ENCODE assay signal across 9 cellular contexts in genomic region chr7:43834463-43835251, GRCh38. TPM values are rescaled to one million over a fixed set of nuclear protein-coding genes. Genes with fewer than 3 reads are reported as not detected.
DNase-seq lines count a peak whose midpoint lies in the region; ATAC-seq and TF ChIP-seq lines count a peak whose summit lies in the region.
"Had no signal": no experiment of that assay in that cellular context is flagged by ENCODE, and none has a peak within 500 bp of the region (broad histone marks: within the 10 kb centered on the region; RNA-seq: fewer than 3 reads in every experiment).

No MANE protein-coding gene starts in this region.

- TF ChIP-seq CTCF in mammary epithelial cell (conservative IDR thresholded peaks at IDR 0.05 in 1 of 2, IDR thresholded peaks at IDR 0.05 in 1 of 2; ENCODE audit: extremely low read depth in 1 of 2, insufficient read depth in 1 of 2, low read depth in 1 of 2, low read length in 2 of 2): no peak
- TF ChIP-seq CTCF in Caco-2 (IDR thresholded peaks at IDR 0.05; ENCODE audit: insufficient read depth in 1 of 2, low read depth in 1 of 2, low read length in 1 of 2, severe bottlenecking in 1 of 2, unreplicated experiment in 1 of 2): no peak

- H3K4me1 ChIP-seq in SJCRH30: no peaks in the 10 kb centered on the region
- peaks cover 3% of the 10 kb centered on the region for H3K4me1 ChIP-seq in mammary epithelial cell (ENCODE audit: insufficient read depth, low read length)
- H3K4me1 ChIP-seq in skeletal muscle tissue (ENCODE audit: control insufficient read depth in 3 of 3, insufficient read depth in 3 of 3, low read length in 3 of 3): no peaks in the 10 kb centered on the region
- H3K4me1 ChIP-seq in Caco-2: 0 out of 2 replicates have a peak, but pooled peaks cover 3% of the 10 kb centered on the region

- no peak overlapping the region for H2AFZ ChIP-seq in mammary epithelial cell (ENCODE audit: low read depth, low read length)

- no peak overlapping the region for H3K4me3 Mint-ChIP-seq in Caco-2 (ENCODE audit: unreplicated experiment)

- CTCF ChIA-PET in mammary epithelial cell (lab: Charles Lee; ENCODE audit: low non-redundant PET) (no interaction called here), Caco-2 (lab: Charles Lee) (interaction anchor here (0.7 to 1.4 kb wide), 2 partner anchors 135 to 252 kb away, joined by 3 to 5 read pairs; partner anchors contain the start of gene STK17A)

- H3K9ac ChIP-seq in mammary epithelial cell (ENCODE audit: insufficient read depth, low read length): no peak overlapping the region
- H3K9ac ChIP-seq in skeletal muscle tissue (ENCODE audit: low read depth in 1 of 3, low read length in 3 of 3): no peak overlapping the region

- no peak overlapping the region for H3K4me2 ChIP-seq in mammary epithelial cell (ENCODE audit: insufficient read depth, low read depth, low read length)

- ATAC-seq in GM18508 (IDR thresholded peaks at IDR 0.05; ENCODE audit: insufficient read depth, unreplicated experiment) (peak; percentile 46), HG02973 (IDR thresholded peaks at IDR 0.05; ENCODE audit: unreplicated experiment) (peak; percentile 48)

- no peaks in the 10 kb centered on the region for H4K20me1 ChIP-seq in mammary epithelial cell (ENCODE audit: insufficient read depth, low read length)

- H3K9me3 ChIP-seq in SJCRH30 (replicated peaks) (no peaks in the 10 kb centered on the region; the same call in 1 of the 2 replicates), mammary epithelial cell (replicated peaks; ENCODE audit: insufficient read depth, low read length) (peaks cover 3% of the 10 kb centered on the region), skeletal muscle tissue (ENCODE audit: control insufficient read depth in 3 of 3, low read length in 3 of 3) (no peaks in the 10 kb centered on the region), Caco-2 (no peaks in the 10 kb centered on the region)

- intact Hi-C loops in mammary epithelial cell (cut with micrococcal nuclease): loop anchor here (5.0 to 10.0 kb wide), 4 partner anchors 187 to 1892 kb away; no protein-coding TSS in a partner anchor
- intact Hi-C loops in Caco-2 (cut with micrococcal nuclease; ENCODE audit: unreplicated experiment): loop anchor here (5.0 to 10.0 kb wide), 2 partner anchors 190 to 377 kb away; no protein-coding TSS in a partner anchor

- H3K9me3 Mint-ChIP-seq in Caco-2 (ENCODE audit: unreplicated experiment): no peaks in the 10 kb centered on the region

- POLR2A ChIA-PET in Caco-2 (lab: Charles Lee): no interaction called here

- in situ Hi-C loops in mammary epithelial cell (cut with MboI; ENCODE audit: low sequenced_read_pairs in 2 of 2): loop anchor here in 1 of 2 donors (10.0 to 25.0 kb wide), 2 partner anchors 110 to 247 kb away; partner anchors contain the start of genes COA1 and STK17A

- H3K36me3 ChIP-seq in SJCRH30 (no peaks in the 10 kb centered on the region), mammary epithelial cell (ENCODE audit: insufficient read depth, low read length) (no peaks in the 10 kb centered on the region), skeletal muscle tissue (ENCODE audit: control insufficient read depth in 3 of 3, insufficient read depth in 3 of 3, low read length in 3 of 3) (no peaks in the 10 kb centered on the region), Caco-2 (ENCODE audit: control insufficient read depth, insufficient read depth, low read length) (no peaks in the 10 kb centered on the region)

- BruUV-seq in mammary epithelial cell (replicated peaks; lab: Mats Ljungman, UMichigan) (no TSS peak), Caco-2 (replicated peaks; lab: Mats Ljungman, UMichigan) (no TSS peak)

- H3K27me3 ChIP-seq in SJCRH30 (no peaks in the 10 kb centered on the region), mammary epithelial cell (ENCODE audit: insufficient read depth, low read length) (no peaks in the 10 kb centered on the region), skeletal muscle tissue (ENCODE audit: control insufficient read depth in 3 of 3, insufficient read depth in 3 of 3, low read length in 3 of 3) (no peaks in the 10 kb centered on the region), Caco-2 (replicated peaks; ENCODE audit: control insufficient read depth, insufficient read depth, low read length) (no peaks in the 10 kb centered on the region)

- H3K4me3 ChIP-seq in SJCRH30 (peak overlapping the region; percentile 41), mammary epithelial cell (replicated peaks in 1 of 3; ENCODE audit: insufficient read depth in 1 of 3, low read depth in 2 of 3, low read length in 3 of 3) (no peak overlapping the region), skeletal muscle tissue (ENCODE audit: low read length in 3 of 3) (peak overlapping the region in 2 of 3 donors; percentile 28 to 33), Caco-2 (ENCODE audit: low read depth, low read length) (no peak overlapping the region)
- H3K4me3 ChIP-seq: SK-N-MC had no signal

- H3K36me3 Mint-ChIP-seq in Caco-2 (ENCODE audit: insufficient read depth, unreplicated experiment): no peaks in the 10 kb centered on the region

- 85% methylated on average over 8 of the region's 8 CpGs for WGBS in mammary epithelial cell (ENCODE audit: low coverage, missing lambda C conversion rate)

- H3K27ac Mint-ChIP-seq in Caco-2 (ENCODE audit: unreplicated experiment): no peak overlapping the region

- H3K79me2 ChIP-seq in mammary epithelial cell (ENCODE audit: insufficient read depth, low read length): no peaks in the 10 kb centered on the region

- H3K27ac ChIP-seq in SJCRH30: no peak overlapping the region
- no peak overlapping the region for H3K27ac ChIP-seq in mammary epithelial cell (ENCODE audit: insufficient read depth, low read depth, low read length)
- no peak overlapping the region for H3K27ac ChIP-seq in skeletal muscle tissue (ENCODE audit: low read depth, low read length)
- H3K27ac ChIP-seq: SK-N-MC had no signal

- H3K4me1 Mint-ChIP-seq in Caco-2 (ENCODE audit: low read depth, unreplicated experiment): no peaks in the 10 kb centered on the region

- H3K27me3 Mint-ChIP-seq in Caco-2 (ENCODE audit: insufficient read depth, unreplicated experiment): no peaks in the 10 kb centered on the region

- DNase-seq in SJCRH30 (peak; percentile 45 to 62), mammary epithelial cell (peak; percentile 66), SK-N-DZ (ENCODE audit: low spot score) (no peak), UCSD-AML1 (lab: John Stamatoyannopoulos, UW; ENCODE audit: unreplicated experiment) (no peak), Caco-2 (no peak)

- dilution Hi-C loops in mammary epithelial cell (cut with HindIII; ENCODE audit: low sequenced_read_pairs): no loop called here

RNA-seq across cellular contexts. Expression of gene MRPS24, which starts 34.7 kb away (rescaled TPM):
- total RNA-seq in SJCRH30 (2014; rRNA removed; shearing (Covaris generic)): 88.7 and 105 TPM in 2 replicates
- total RNA-seq in mammary epithelial cell: 100 to 1,000 TPM in 1 of 2 donors, 10 to 100 TPM in 1; 49.0 to 114 TPM
- polyA plus RNA-seq in mammary epithelial cell: 149 TPM
- polyA minus RNA-seq in mammary epithelial cell: 144 TPM
- total RNA-seq in skeletal muscle tissue: 55.8 TPM
- polyA plus RNA-seq in SK-N-DZ (2014; cell fraction: cytosol; rRNA removed): 151 and 153 TPM in 2 replicates
- polyA plus RNA-seq in SK-N-DZ (2014; cell fraction: nucleus; rRNA removed): 78.2 and 108 TPM in 2 replicates
- total RNA-seq in Caco-2 (2022): 143 and 150 TPM in 2 replicates

Comparison
In these comparisons a context has a peak if more than half of its experiments do, and no peak if none do; other contexts are left out.
1. DNase-seq: peak in SJCRH30 (2 of 2) and mammary epithelial cell (single experiment); none in SK-N-DZ (single experiment), UCSD-AML1 (single experiment) and Caco-2 (0 of 2).
2. H3K4me3 ChIP-seq: peak in SJCRH30 (single experiment) and skeletal muscle tissue (2 of 3); none in mammary epithelial cell (0 of 3) and Caco-2 (single experiment).